13 cellular contexts compared by ENCODE assay signal in the genomic region with DNA sequence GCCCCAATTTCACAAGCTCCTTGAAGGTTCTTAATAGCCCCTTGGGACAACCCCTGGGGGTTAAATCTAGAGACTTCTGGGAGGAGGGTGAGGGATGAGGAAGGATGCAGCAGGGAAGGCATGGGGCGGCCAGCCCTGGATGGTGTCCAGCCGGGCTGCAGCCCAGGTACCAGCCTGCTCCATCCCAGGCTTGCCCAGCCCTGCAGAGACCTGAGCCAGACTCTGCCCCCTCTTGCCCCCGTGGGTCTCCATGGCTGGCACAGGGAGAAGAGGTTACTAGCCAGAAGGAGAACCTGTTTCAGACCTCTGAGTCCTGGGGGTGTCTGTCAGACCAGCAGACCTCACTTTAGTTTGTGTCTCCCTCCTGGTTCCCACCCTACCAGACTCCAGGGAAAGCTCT. TPM values are rescaled to one million over a fixed set of nuclear protein-coding genes. Genes with fewer than 3 reads are reported as not detected.
A peak's percentile ranks its signal among the peaks of the same experiment; 100 is the strongest.
DNase-seq lines count a peak whose midpoint lies in the region; ATAC-seq and TF ChIP-seq lines count a peak whose summit lies in the region.
"Had no signal": no experiment of that assay in that cellular context is flagged by ENCODE, and none has a peak within 500 bp of the region (broad histone marks: within the 10 kb centered on the region; RNA-seq: fewer than 3 reads in every experiment).

No MANE protein-coding gene starts in this region.

- CTCF ChIA-PET in activated naive CD4-positive, alpha-beta T cell treated with anti-CD3 and anti-CD28 coated beads, Interleukin-2, amount 10 ng/mL, durations not matched to agents 7 days and 5 days (lab: Charles Lee), result interaction anchor here (0.6 to 5.6 kb wide), 5 partner anchors 13 to 439 kb away, joined by 3 to 55 read pairs (median 3); no protein-coding TSS in a partner anchor

- peak overlapping the region; percentile 99 for H3K27ac ChIP-seq in VCaP

- no peak for ATAC-seq in stimulated activated naive CD8-positive, alpha-beta T cell treated with anti-CD3 and anti-CD28 coated beads, Interleukin-15, amount 100 ng/mL, for 72 hours

- no peak for DNase-seq in activated naive CD4-positive, alpha-beta T cell treated with anti-CD3 and anti-CD28 coated beads, Interleukin-2, amount 10 ng/mL, durations not matched to agents 7 days and 5 days
- no peak for DNase-seq in activated naive CD4-positive, alpha-beta T cell (lab: John Stamatoyannopoulos, UW)
- DNase-seq in immature natural killer cell (no peak), DMS79 treated with DMSO at 0.1 percent for 48 hours (lab: John Stamatoyannopoulos, UW) (no peak), UCSD-AML1 (lab: John Stamatoyannopoulos, UW; ENCODE audit: unreplicated experiment) (no peak)
- DNase-seq in stimulated activated naive CD8-positive, alpha-beta T cell treated with anti-CD3 and anti-CD28 coated beads, Interleukin-15, amount 100 ng/mL, for 72 hours, result no peak
- no peak for DNase-seq in activated CD4-positive, CD25-positive, alpha-beta regulatory T cell (lab: John Stamatoyannopoulos, UW)
- DNase-seq: glutamatergic neuron; occipital lobe; stimulated activated CD8-positive, alpha-beta memory T cell treated with anti-CD3 and anti-CD28 coated beads, Interleukin-4, amount 100 ng/mL, for 48 hours had no signal

- no peak for TF ChIP-seq CTCF in VCaP (conservative IDR thresholded peaks at IDR 0.05)

- no peaks in the 10 kb centered on the region for H3K9me3 Mint-ChIP-seq in activated naive CD4-positive, alpha-beta T cell treated with anti-CD3 and anti-CD28 coated beads, Interleukin-2, amount 10 ng/mL, durations not matched to agents 7 days and 5 days
- H3K9me3 Mint-ChIP-seq in immature natural killer cell, result no peaks in the 10 kb centered on the region
- H3K9me3 Mint-ChIP-seq in stimulated activated naive CD8-positive, alpha-beta T cell treated with anti-CD3 and anti-CD28 coated beads, Interleukin-15, amount 100 ng/mL, for 72 hours, result no peaks in the 10 kb centered on the region

- H3K4me1 Mint-ChIP-seq in activated naive CD4-positive, alpha-beta T cell treated with anti-CD3 and anti-CD28 coated beads, Interleukin-2, amount 10 ng/mL, durations not matched to agents 7 days and 5 days, result peaks cover 87% of the 10 kb centered on the region
- peaks cover 97 to 99% of the 10 kb centered on the region in 2 donors for H3K4me1 Mint-ChIP-seq in immature natural killer cell
- peaks cover 88% of the 10 kb centered on the region for H3K4me1 Mint-ChIP-seq in stimulated activated naive CD8-positive, alpha-beta T cell treated with anti-CD3 and anti-CD28 coated beads, Interleukin-15, amount 100 ng/mL, for 72 hours

- H3K27me3 Mint-ChIP-seq in activated naive CD4-positive, alpha-beta T cell treated with anti-CD3 and anti-CD28 coated beads, Interleukin-2, amount 10 ng/mL, durations not matched to agents 7 days and 5 days, result no peaks in the 10 kb centered on the region
- H3K27me3 Mint-ChIP-seq in immature natural killer cell (ENCODE audit: low read depth in 3 of 3), result peaks cover 2 to 8% (median 6%) of the 10 kb centered on the region in 3 donors
- H3K27me3 Mint-ChIP-seq in stimulated activated naive CD8-positive, alpha-beta T cell treated with anti-CD3 and anti-CD28 coated beads, Interleukin-15, amount 100 ng/mL, for 72 hours, result no peaks in the 10 kb centered on the region

- peaks cover 34% of the 10 kb centered on the region for H3K36me3 Mint-ChIP-seq in activated naive CD4-positive, alpha-beta T cell treated with anti-CD3 and anti-CD28 coated beads, Interleukin-2, amount 10 ng/mL, durations not matched to agents 7 days and 5 days
- H3K36me3 Mint-ChIP-seq in immature natural killer cell, result peaks cover 3 to 11% (median 6%) of the 10 kb centered on the region in 3 donors

- H3K27ac Mint-ChIP-seq in activated naive CD4-positive, alpha-beta T cell treated with anti-CD3 and anti-CD28 coated beads, Interleukin-2, amount 10 ng/mL, durations not matched to agents 7 days and 5 days, result peak overlapping the region; percentile 28
- H3K27ac Mint-ChIP-seq in immature natural killer cell, result peak overlapping the region; percentile 68 to 92 (median 79)
- H3K27ac Mint-ChIP-seq in stimulated activated naive CD8-positive, alpha-beta T cell treated with anti-CD3 and anti-CD28 coated beads, Interleukin-15, amount 100 ng/mL, for 72 hours, result peak overlapping the region; percentile 19 to 80

- no peak overlapping the region for H3K4me3 Mint-ChIP-seq in activated naive CD4-positive, alpha-beta T cell treated with anti-CD3 and anti-CD28 coated beads, Interleukin-2, amount 10 ng/mL, durations not matched to agents 7 days and 5 days
- peak overlapping the region; percentile 65 to 99 (median 86) for H3K4me3 Mint-ChIP-seq in immature natural killer cell
- H3K4me3 Mint-ChIP-seq in stimulated activated naive CD8-positive, alpha-beta T cell treated with anti-CD3 and anti-CD28 coated beads, Interleukin-15, amount 100 ng/mL, for 72 hours, result no peak overlapping the region

RNA-seq across cellular contexts. Expression of gene NHERF1, which starts 8.5 kb away (rescaled TPM):
- polyA plus RNA-seq in immature natural killer cell, result 1,000 to 10,000 TPM in 1 of 3 donors, 100 to 1,000 TPM in 2; 566 to 1,121 (median 751) TPM

RNA-seq across cellular contexts. Expression of gene NAT9, which starts 19.3 kb away (rescaled TPM):
- polyA plus RNA-seq in immature natural killer cell, result 10 to 100 TPM in 1 of 3 donors, 1 to 10 TPM in 2; 4.3 to 11.2 (median 6.3) TPM

RNA-seq across cellular contexts. Expression of gene RAB37, which starts 19.8 kb away (rescaled TPM):
- polyA plus RNA-seq in immature natural killer cell, result 100 to 1,000 TPM; 208 to 218 (median 212) TPM

RNA-seq across cellular contexts. Expression of gene CD300LF, which starts 44.2 kb away (rescaled TPM):
- polyA plus RNA-seq in immature natural killer cell, result 1 to 10 TPM; 1.9 to 4.2 (median 2.0) TPM
- polyA plus RNA-seq: AG04450, H1 had no signal

Comparison
In these comparisons a context has a peak if more than half of its experiments do, and no peak if none do; other contexts are left out.
1. H3K27ac Mint-ChIP-seq: peak in every context shown above with its lines; median percentile 79 in immature natural killer cell; 50 in stimulated activated naive CD8-positive, alpha-beta T cell treated with anti-CD3 and anti-CD28 coated beads, Interleukin-15, amount 100 ng/mL, for 72 hours; 28 in activated naive CD4-positive, alpha-beta T cell treated with anti-CD3 and anti-CD28 coated beads, Interleukin-2, amount 10 ng/mL, durations not matched to agents 7 days and 5 days.
2. H3K4me3 Mint-ChIP-seq: peak in immature natural killer cell (5 of 5); none in activated naive CD4-positive, alpha-beta T cell treated with anti-CD3 and anti-CD28 coated beads, Interleukin-2, amount 10 ng/mL, durations not matched to agents 7 days and 5 days (single experiment) and stimulated activated naive CD8-positive, alpha-beta T cell treated with anti-CD3 and anti-CD28 coated beads, Interleukin-15, amount 100 ng/mL, for 72 hours (0 of 2).